In genomic region chr6:157561037-157561790, GRCh38 we compare ENCODE assay signal across 10 cellular contexts.
A peak's percentile ranks its signal among the peaks of the same experiment; 100 is the strongest.
DNase-seq lines count a peak whose midpoint lies in the region; ATAC-seq lines count a peak whose summit lies in the region.
"Had no signal": no experiment of that assay in that cellular context is flagged by ENCODE, and none has a peak within 500 bp of the region (broad histone marks: within the 10 kb centered on the region; RNA-seq: fewer than 3 reads in every experiment).

No MANE protein-coding gene starts in this region.

- peaks cover 66% of the 10 kb centered on the region for H3K4me1 Mint-ChIP-seq in activated T-helper 1 cell treated with anti-CD3 and anti-CD28 coated beads, Interleukin-12 subunit alpha, Interleukin-12 subunit beta, Interleukin-2, Interleukin-4 antibody, amounts not matched to agents 30 ng/mL and 10 ng/mL and 1 ng/mL, durations not matched to agents 14 hours and 24 hours and 36 hours (ENCODE audit: low read depth)
- peaks cover 52% of the 10 kb centered on the region for H3K4me1 Mint-ChIP-seq in activated naive CD4-positive, alpha-beta T cell treated with anti-CD3 and anti-CD28 coated beads, Interleukin-2, amount 10 ng/mL, durations not matched to agents 7 days and 5 days
- peaks cover 52% of the 10 kb centered on the region for H3K4me1 Mint-ChIP-seq in activated CD4-positive, alpha-beta memory T cell treated with anti-CD3 and anti-CD28 coated beads, Interleukin-2, amount 10 ng/mL, durations not matched to agents 7 days and 5 days

- peak overlapping the region; percentile 82 for H3K27ac Mint-ChIP-seq in activated T-helper 1 cell treated with anti-CD3 and anti-CD28 coated beads, Interleukin-12 subunit alpha, Interleukin-12 subunit beta, Interleukin-2, Interleukin-4 antibody, amounts not matched to agents 30 ng/mL and 10 ng/mL and 1 ng/mL, durations not matched to agents 14 hours and 24 hours and 36 hours
- H3K27ac Mint-ChIP-seq in activated naive CD4-positive, alpha-beta T cell treated with anti-CD3 and anti-CD28 coated beads, Interleukin-2, amount 10 ng/mL, durations not matched to agents 7 days and 5 days: no peak overlapping the region
- no peak overlapping the region for H3K27ac Mint-ChIP-seq in activated CD4-positive, alpha-beta memory T cell treated with anti-CD3 and anti-CD28 coated beads, Interleukin-2, amount 10 ng/mL, durations not matched to agents 7 days and 5 days

- POLR2A ChIA-PET in activated CD4-positive, alpha-beta memory T cell treated with anti-CD3 and anti-CD28 coated beads, Interleukin-2, amount 10 ng/mL, durations not matched to agents 7 days and 5 days (lab: Charles Lee): interaction anchor here (1.3 to 1.9 kb wide), 3 partner anchors 10 to 181 kb away, joined by 3 to 5 read pairs (median 3); no protein-coding TSS in a partner anchor

- CTCF ChIA-PET in activated naive CD4-positive, alpha-beta T cell treated with anti-CD3 and anti-CD28 coated beads, Interleukin-2, amount 10 ng/mL, durations not matched to agents 7 days and 5 days (lab: Charles Lee): no interaction called here
- CTCF ChIA-PET in activated CD4-positive, alpha-beta memory T cell treated with anti-CD3 and anti-CD28 coated beads, Interleukin-2, amount 10 ng/mL, durations not matched to agents 7 days and 5 days (lab: Charles Lee): no interaction called here

- ATAC-seq in GM18499 (IDR thresholded peaks at IDR 0.05; ENCODE audit: insufficient read depth, unreplicated experiment) (peak; percentile 15), GM21515 (IDR thresholded peaks at IDR 0.05; ENCODE audit: unreplicated experiment) (peak; percentile 37), HG03439 (IDR thresholded peaks at IDR 0.05; ENCODE audit: unreplicated experiment) (peak; percentile 37)

- H3K9me3 Mint-ChIP-seq in activated T-helper 1 cell treated with anti-CD3 and anti-CD28 coated beads, Interleukin-12 subunit alpha, Interleukin-12 subunit beta, Interleukin-2, Interleukin-4 antibody, amounts not matched to agents 30 ng/mL and 10 ng/mL and 1 ng/mL, durations not matched to agents 14 hours and 24 hours and 36 hours: no peaks in the 10 kb centered on the region
- no peaks in the 10 kb centered on the region for H3K9me3 Mint-ChIP-seq in activated naive CD4-positive, alpha-beta T cell treated with anti-CD3 and anti-CD28 coated beads, Interleukin-2, amount 10 ng/mL, durations not matched to agents 7 days and 5 days
- no peaks in the 10 kb centered on the region for H3K9me3 Mint-ChIP-seq in activated CD4-positive, alpha-beta memory T cell treated with anti-CD3 and anti-CD28 coated beads, Interleukin-2, amount 10 ng/mL, durations not matched to agents 7 days and 5 days
- H3K9me3 Mint-ChIP-seq: activated CD4-positive, alpha-beta memory T cell treated with anti-CD3 and anti-CD28 coated beads for 36 hours had no signal

- H3K4me3 Mint-ChIP-seq in activated T-helper 1 cell treated with anti-CD3 and anti-CD28 coated beads, Interleukin-12 subunit alpha, Interleukin-12 subunit beta, Interleukin-2, Interleukin-4 antibody, amounts not matched to agents 30 ng/mL and 10 ng/mL and 1 ng/mL, durations not matched to agents 14 hours and 24 hours and 36 hours: peak overlapping the region; percentile 68
- no peak overlapping the region for H3K4me3 Mint-ChIP-seq in activated naive CD4-positive, alpha-beta T cell treated with anti-CD3 and anti-CD28 coated beads, Interleukin-2, amount 10 ng/mL, durations not matched to agents 7 days and 5 days
- no peak overlapping the region for H3K4me3 Mint-ChIP-seq in activated CD4-positive, alpha-beta memory T cell treated with anti-CD3 and anti-CD28 coated beads, Interleukin-2, amount 10 ng/mL, durations not matched to agents 7 days and 5 days
- H3K4me3 Mint-ChIP-seq: activated CD4-positive, alpha-beta memory T cell treated with anti-CD3 and anti-CD28 coated beads for 36 hours had no signal

- peaks cover 7% of the 10 kb centered on the region for H3K36me3 Mint-ChIP-seq in activated T-helper 1 cell treated with anti-CD3 and anti-CD28 coated beads, Interleukin-12 subunit alpha, Interleukin-12 subunit beta, Interleukin-2, Interleukin-4 antibody, amounts not matched to agents 30 ng/mL and 10 ng/mL and 1 ng/mL, durations not matched to agents 14 hours and 24 hours and 36 hours (ENCODE audit: low read depth)
- peaks cover 3% of the 10 kb centered on the region for H3K36me3 Mint-ChIP-seq in activated naive CD4-positive, alpha-beta T cell treated with anti-CD3 and anti-CD28 coated beads, Interleukin-2, amount 10 ng/mL, durations not matched to agents 7 days and 5 days
- H3K36me3 Mint-ChIP-seq in activated CD4-positive, alpha-beta memory T cell treated with anti-CD3 and anti-CD28 coated beads, Interleukin-2, amount 10 ng/mL, durations not matched to agents 7 days and 5 days (ENCODE audit: low read depth): no peaks in the 10 kb centered on the region
- H3K36me3 Mint-ChIP-seq: activated CD4-positive, alpha-beta memory T cell treated with anti-CD3 and anti-CD28 coated beads for 36 hours had no signal

- intact Hi-C loops in activated T-helper 1 cell treated with anti-CD3 and anti-CD28 coated beads, Interleukin-12 subunit alpha, Interleukin-12 subunit beta, Interleukin-2, Interleukin-4 antibody, amounts not matched to agents 30 ng/mL and 10 ng/mL and 1 ng/mL, durations not matched to agents 14 hours and 24 hours and 36 hours (cut with micrococcal nuclease): loop anchor here (10.0 kb wide), 1 partner anchor 176 kb away; the partner anchor contains the start of gene ZDHHC14

- peaks cover 17% of the 10 kb centered on the region for H3K27me3 Mint-ChIP-seq in activated T-helper 1 cell treated with anti-CD3 and anti-CD28 coated beads, Interleukin-12 subunit alpha, Interleukin-12 subunit beta, Interleukin-2, Interleukin-4 antibody, amounts not matched to agents 30 ng/mL and 10 ng/mL and 1 ng/mL, durations not matched to agents 14 hours and 24 hours and 36 hours (ENCODE audit: insufficient read depth)
- H3K27me3 Mint-ChIP-seq in activated naive CD4-positive, alpha-beta T cell treated with anti-CD3 and anti-CD28 coated beads, Interleukin-2, amount 10 ng/mL, durations not matched to agents 7 days and 5 days: peaks cover 50% of the 10 kb centered on the region
- peaks cover 8% of the 10 kb centered on the region for H3K27me3 Mint-ChIP-seq in activated CD4-positive, alpha-beta memory T cell treated with anti-CD3 and anti-CD28 coated beads, Interleukin-2, amount 10 ng/mL, durations not matched to agents 7 days and 5 days
- H3K27me3 Mint-ChIP-seq: activated CD4-positive, alpha-beta memory T cell treated with anti-CD3 and anti-CD28 coated beads for 36 hours had no signal

- no peak for DNase-seq in activated T-helper 1 cell treated with anti-CD3 and anti-CD28 coated beads, Interleukin-12 subunit alpha, Interleukin-12 subunit beta, Interleukin-2, Interleukin-4 antibody, amounts not matched to agents 30 ng/mL and 10 ng/mL and 1 ng/mL, durations not matched to agents 14 hours and 24 hours and 36 hours (ENCODE audit: low spot score)
- no peak for DNase-seq in activated naive CD4-positive, alpha-beta T cell treated with anti-CD3 and anti-CD28 coated beads, Interleukin-2, amount 10 ng/mL, durations not matched to agents 7 days and 5 days
- DNase-seq in GF-D8 (lab: John Stamatoyannopoulos, UW): no peak
- no peak for DNase-seq in ureter (ENCODE audit: low spot score)
- DNase-seq in activated CD4-positive, alpha-beta memory T cell treated with anti-CD3 and anti-CD28 coated beads, Interleukin-2, amount 10 ng/mL, durations not matched to agents 7 days and 5 days: no peak
- DNase-seq: activated CD4-positive, alpha-beta memory T cell treated with anti-CD3 and anti-CD28 coated beads for 36 hours; NCI-H1092 had no signal
